Comparison of ENCODE assay signal across 1 cellular context in the genomic region with DNA sequence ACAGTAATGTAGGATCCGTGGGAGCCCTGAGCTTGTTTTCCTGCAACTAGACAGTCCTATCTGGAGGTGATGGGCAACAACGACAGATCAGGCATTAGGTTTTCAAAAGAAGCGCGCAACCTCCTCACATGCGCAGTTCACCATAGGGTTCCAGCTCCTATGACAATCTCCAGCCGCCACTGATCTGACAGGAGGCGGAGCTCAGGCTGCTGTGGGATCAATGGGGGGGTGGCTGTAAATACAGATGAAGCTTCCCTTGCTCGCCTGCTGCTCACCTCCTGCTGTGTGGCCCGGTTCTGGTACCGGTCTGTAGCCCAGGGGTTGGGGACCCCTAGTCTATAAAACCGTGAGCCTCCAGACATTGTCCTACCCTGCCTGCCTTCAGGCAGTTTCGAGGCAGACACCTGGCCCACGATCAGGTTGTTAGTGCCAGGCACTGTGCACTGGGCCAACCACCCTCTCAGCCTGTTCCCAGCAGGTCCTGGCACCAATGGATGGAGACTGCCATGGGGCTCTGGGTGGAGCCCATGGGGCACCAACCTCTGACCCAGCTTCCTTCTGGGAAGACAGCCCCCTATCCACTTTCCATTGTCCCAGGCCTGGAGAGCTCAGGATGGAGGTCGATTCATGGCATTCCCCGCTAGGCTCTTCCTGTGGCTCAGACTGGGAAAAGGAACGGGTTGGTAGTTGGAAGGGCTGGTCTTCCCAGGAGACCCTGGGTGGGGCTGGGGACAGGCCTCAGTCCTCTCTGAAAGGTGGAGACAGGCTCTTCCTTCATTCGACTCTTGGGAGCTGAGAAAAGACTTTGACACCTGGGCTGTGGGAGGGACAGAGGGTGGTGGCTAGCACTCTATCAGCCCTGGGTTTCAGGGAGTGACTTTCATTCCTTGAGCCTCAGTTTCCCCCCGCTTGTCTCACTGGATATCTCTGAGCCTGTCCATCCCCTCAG.
TF ChIP-seq lines count a peak whose summit lies in the region.

No MANE protein-coding gene starts in this region.

TF ChIP-seq in HEK293, 187 proteins besides CTCF, POLR2A, EP300 and RAD21 (continued from another document):
- TF ChIP-seq, protein P1, sequence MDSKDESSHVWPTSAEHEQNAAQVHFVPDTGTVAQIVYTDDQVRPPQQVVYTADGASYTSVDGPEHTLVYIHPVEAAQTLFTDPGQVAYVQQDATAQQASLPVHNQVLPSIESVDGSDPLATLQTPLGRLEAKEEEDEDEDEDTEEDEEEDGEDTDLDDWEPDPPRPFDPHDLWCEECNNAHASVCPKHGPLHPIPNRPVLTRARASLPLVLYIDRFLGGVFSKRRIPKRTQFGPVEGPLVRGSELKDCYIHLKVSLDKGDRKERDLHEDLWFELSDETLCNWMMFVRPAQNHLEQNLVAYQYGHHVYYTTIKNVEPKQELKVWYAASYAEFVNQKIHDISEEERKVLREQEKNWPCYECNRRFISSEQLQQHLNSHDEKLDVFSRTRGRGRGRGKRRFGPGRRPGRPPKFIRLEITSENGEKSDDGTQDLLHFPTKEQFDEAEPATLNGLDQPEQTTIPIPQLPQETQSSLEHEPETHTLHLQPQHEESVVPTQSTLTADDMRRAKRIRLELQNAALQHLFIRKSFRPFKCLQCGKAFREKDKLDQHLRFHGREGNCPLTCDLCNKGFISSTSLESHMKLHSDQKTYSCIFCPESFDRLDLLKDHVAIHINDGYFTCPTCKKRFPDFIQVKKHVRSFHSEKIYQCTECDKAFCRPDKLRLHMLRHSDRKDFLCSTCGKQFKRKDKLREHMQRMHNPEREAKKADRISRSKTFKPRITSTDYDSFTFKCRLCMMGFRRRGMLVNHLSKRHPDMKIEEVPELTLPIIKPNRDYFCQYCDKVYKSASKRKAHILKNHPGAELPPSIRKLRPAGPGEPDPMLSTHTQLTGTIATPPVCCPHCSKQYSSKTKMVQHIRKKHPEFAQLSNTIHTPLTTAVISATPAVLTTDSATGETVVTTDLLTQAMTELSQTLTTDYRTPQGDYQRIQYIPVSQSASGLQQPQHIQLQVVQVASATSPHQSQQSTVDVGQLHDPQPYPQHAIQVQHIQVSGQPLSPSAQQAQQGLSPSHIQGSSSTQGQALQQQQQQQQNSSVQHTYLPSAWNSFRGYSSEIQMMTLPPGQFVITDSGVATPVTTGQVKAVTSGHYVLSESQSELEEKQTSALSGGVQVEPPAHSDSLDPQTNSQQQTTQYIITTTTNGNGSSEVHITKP (tag by site-specific recombination; IDR thresholded peaks at IDR 0.05): 0 out of 2 replicates have a peak, but pooled peaks have one; percentile 11
- TF ChIP-seq ZNF157 (tag by site-specific recombination; IDR thresholded peaks at IDR 0.05) (no peak), ZFP3 (tag by site-specific recombination; IDR thresholded peaks at IDR 0.05; ENCODE audit: low read depth) (no peak), ZNF174 (tag by site-specific recombination; IDR thresholded peaks at IDR 0.05) (no peak), WT1 (tag by site-specific recombination; IDR thresholded peaks at IDR 0.05) (no peak)
- TF ChIP-seq, protein P2, sequence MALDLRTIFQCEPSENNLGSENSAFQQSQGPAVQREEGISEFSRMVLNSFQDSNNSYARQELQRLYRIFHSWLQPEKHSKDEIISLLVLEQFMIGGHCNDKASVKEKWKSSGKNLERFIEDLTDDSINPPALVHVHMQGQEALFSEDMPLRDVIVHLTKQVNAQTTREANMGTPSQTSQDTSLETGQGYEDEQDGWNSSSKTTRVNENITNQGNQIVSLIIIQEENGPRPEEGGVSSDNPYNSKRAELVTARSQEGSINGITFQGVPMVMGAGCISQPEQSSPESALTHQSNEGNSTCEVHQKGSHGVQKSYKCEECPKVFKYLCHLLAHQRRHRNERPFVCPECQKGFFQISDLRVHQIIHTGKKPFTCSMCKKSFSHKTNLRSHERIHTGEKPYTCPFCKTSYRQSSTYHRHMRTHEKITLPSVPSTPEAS (tag by site-specific recombination; IDR thresholded peaks at IDR 0.05): no peak
- TF ChIP-seq, protein P3, sequence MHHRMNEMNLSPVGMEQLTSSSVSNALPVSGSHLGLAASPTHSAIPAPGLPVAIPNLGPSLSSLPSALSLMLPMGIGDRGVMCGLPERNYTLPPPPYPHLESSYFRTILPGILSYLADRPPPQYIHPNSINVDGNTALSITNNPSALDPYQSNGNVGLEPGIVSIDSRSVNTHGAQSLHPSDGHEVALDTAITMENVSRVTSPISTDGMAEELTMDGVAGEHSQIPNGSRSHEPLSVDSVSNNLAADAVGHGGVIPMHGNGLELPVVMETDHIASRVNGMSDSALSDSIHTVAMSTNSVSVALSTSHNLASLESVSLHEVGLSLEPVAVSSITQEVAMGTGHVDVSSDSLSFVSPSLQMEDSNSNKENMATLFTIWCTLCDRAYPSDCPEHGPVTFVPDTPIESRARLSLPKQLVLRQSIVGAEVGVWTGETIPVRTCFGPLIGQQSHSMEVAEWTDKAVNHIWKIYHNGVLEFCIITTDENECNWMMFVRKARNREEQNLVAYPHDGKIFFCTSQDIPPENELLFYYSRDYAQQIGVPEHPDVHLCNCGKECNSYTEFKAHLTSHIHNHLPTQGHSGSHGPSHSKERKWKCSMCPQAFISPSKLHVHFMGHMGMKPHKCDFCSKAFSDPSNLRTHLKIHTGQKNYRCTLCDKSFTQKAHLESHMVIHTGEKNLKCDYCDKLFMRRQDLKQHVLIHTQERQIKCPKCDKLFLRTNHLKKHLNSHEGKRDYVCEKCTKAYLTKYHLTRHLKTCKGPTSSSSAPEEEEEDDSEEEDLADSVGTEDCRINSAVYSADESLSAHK (tag by site-specific recombination; IDR thresholded peaks at IDR 0.05): peak; percentile 84
